1 cellular context compared by ENCODE assay signal in genomic region chr20:62300319-62300718, GRCh38.
TF ChIP-seq lines count a peak whose summit lies in the region.

No MANE protein-coding gene starts in this region.

TF ChIP-seq in HepG2, 621 proteins besides CTCF, POLR2A, EP300 and RAD21 (continued from another document):
- TF ChIP-seq DZIP1 (CRISPR knock-in tag; IDR thresholded peaks at IDR 0.05): 0 out of 2 replicates have a peak, but pooled peaks have one; percentile 19
- 0 out of 2 replicates have a peak, but pooled peaks have one; percentile 41 for TF ChIP-seq HIVEP1 (CRISPR knock-in tag; IDR thresholded peaks at IDR 0.05)
- no peak for TF ChIP-seq FLYWCH1 (CRISPR knock-in tag; IDR thresholded peaks at IDR 0.05)
- no peak for TF ChIP-seq RBM39 (IDR thresholded peaks at IDR 0.05; ENCODE audit: low read depth, low read length, poor library complexity, severe bottlenecking)
- peak; percentile 16; the same call in 1 of the 2 replicates for TF ChIP-seq ZNF687 (CRISPR knock-in tag; IDR thresholded peaks at IDR 0.05)
- TF ChIP-seq RXRA (CRISPR knock-in tag; IDR thresholded peaks at IDR 0.05): 0 out of 2 replicates have a peak, but pooled peaks have one; percentile 36
- no peak for TF ChIP-seq ERF (CRISPR knock-in tag; IDR thresholded peaks at IDR 0.05)
- no peak for TF ChIP-seq HBP1 (CRISPR knock-in tag; IDR thresholded peaks at IDR 0.05; ENCODE audit: low read depth)
- no peak for TF ChIP-seq POLR2AphosphoS2 (IDR thresholded peaks at IDR 0.05; ENCODE audit: low read depth, low read length)
- no peak for TF ChIP-seq TERF1 (CRISPR knock-in tag; IDR thresholded peaks at IDR 0.05)
- peak; percentile 84 for TF ChIP-seq AGO2 (optimal IDR thresholded peaks at IDR 0.05; ENCODE audit: low read depth, low read length)
- no peak for TF ChIP-seq PITX1 (CRISPR knock-in tag; IDR thresholded peaks at IDR 0.05)
- 0 out of 2 replicates have a peak, but pooled peaks have one; percentile 34 for TF ChIP-seq EEA1 (CRISPR knock-in tag; IDR thresholded peaks at IDR 0.05; ENCODE audit: borderline replicate concordance)
- no peak for TF ChIP-seq RARG (CRISPR knock-in tag; IDR thresholded peaks at IDR 0.05; ENCODE audit: low read depth)
- TF ChIP-seq, protein P1, sequence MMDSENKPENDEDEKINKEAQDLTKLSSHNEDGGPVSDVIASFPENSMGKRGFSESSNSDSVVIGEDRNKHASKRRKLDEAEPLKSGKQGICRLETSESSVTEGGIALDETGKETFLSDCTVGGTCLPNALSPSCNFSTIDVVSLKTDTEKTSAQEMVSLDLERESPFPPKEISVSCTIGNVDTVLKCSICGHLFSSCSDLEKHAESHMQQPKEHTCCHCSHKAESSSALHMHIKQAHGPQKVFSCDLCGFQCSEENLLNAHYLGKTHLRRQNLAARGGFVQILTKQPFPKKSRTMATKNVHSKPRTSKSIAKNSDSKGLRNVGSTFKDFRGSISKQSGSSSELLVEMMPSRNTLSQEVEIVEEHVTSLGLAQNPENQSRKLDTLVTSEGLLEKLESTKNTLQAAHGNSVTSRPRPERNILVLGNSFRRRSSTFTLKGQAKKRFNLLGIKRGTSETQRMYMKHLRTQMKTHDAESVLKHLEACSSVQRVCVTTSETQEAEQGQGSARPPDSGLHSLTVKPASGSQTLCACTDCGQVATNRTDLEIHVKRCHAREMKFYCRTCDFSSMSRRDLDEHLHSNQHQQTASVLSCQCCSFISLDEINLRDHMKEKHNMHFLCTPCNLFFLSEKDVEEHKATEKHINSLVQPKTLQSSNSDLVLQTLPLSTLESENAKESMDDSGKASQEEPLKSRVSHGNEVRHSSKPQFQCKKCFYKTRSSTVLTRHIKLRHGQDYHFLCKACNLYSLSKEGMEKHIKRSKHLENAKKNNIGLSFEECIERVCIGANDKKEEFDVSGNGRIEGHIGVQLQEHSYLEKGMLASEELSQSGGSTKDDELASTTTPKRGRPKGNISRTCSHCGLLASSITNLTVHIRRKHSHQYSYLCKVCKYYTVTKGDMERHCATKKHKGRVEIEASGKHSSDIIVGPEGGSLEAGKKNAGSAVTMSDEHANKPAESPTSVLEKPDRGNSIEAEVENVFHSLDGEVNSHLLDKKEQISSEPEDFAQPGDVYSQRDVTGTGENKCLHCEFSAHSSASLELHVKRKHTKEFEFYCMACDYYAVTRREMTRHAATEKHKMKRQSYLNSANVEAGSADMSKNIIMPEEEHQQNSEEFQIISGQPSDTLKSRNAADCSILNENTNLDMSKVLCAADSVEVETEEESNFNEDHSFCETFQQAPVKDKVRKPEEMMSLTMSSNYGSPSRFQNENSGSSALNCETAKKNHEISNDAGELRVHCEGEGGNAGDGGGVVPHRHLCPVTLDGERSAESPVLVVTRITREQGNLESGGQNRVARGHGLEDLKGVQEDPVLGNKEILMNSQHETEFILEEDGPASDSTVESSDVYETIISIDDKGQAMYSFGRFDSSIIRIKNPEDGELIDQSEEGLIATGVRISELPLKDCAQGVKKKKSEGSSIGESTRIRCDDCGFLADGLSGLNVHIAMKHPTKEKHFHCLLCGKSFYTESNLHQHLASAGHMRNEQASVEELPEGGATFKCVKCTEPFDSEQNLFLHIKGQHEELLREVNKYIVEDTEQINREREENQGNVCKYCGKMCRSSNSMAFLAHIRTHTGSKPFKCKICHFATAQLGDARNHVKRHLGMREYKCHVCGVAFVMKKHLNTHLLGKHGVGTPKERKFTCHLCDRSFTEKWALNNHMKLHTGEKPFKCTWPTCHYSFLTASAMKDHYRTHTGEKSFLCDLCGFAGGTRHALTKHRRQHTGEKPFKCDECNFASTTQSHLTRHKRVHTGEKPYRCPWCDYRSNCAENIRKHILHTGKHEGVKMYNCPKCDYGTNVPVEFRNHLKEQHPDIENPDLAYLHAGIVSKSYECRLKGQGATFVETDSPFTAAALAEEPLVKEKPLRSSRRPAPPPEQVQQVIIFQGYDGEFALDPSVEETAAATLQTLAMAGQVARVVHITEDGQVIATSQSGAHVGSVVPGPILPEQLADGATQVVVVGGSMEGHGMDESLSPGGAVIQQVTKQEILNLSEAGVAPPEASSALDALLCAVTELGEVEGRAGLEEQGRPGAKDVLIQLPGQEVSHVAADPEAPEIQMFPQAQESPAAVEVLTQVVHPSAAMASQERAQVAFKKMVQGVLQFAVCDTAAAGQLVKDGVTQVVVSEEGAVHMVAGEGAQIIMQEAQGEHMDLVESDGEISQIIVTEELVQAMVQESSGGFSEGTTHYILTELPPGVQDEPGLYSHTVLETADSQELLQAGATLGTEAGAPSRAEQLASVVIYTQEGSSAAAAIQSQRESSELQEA (CRISPR knock-in tag; IDR thresholded peaks at IDR 0.05; ENCODE audit: not compliant biosample characterization): no peak
- no peak for TF ChIP-seq ZNF580 (CRISPR knock-in tag; IDR thresholded peaks at IDR 0.05; ENCODE audit: borderline replicate concordance, low read depth)
- peak; percentile 73 for TF ChIP-seq RBM22 (optimal IDR thresholded peaks at IDR 0.05; ENCODE audit: low read length)
- TF ChIP-seq TRIM24 (CRISPR knock-in tag; IDR thresholded peaks at IDR 0.05): no peak
- TF ChIP-seq MAFK (conservative IDR thresholded peaks at IDR 0.05 in 1 of 2, IDR thresholded peaks at IDR 0.05 in 1 of 2; ENCODE audit: low read length in 2 of 2): no peak
- no peak for TF ChIP-seq SNAI1 (CRISPR knock-in tag; IDR thresholded peaks at IDR 0.05; ENCODE audit: borderline replicate concordance)
- TF ChIP-seq NONO (IDR thresholded peaks at IDR 0.05): no peak
- no peak for TF ChIP-seq NONO (CRISPR knock-in tag; conservative IDR thresholded peaks at IDR 0.05)
